11 cellular contexts compared by ENCODE assay signal in genomic region chr3:52248816-52249547, GRCh38. TPM values are rescaled to one million over a fixed set of nuclear protein-coding genes. Genes with fewer than 3 reads are reported as not detected.
DNase-seq lines count a peak whose midpoint lies in the region; ATAC-seq and TF ChIP-seq lines count a peak whose summit lies in the region.
"Had no signal": no experiment of that assay in that cellular context is flagged by ENCODE, and none has a peak within 500 bp of the region (broad histone marks: within the 10 kb centered on the region; RNA-seq: fewer than 3 reads in every experiment).

No MANE protein-coding gene starts in this region.

- intact Hi-C loops in posterior vena cava (cut with DNase I) = no loop called here

- no peak for ATAC-seq in GM21423 (IDR thresholded peaks at IDR 0.05; ENCODE audit: unreplicated experiment)
- ATAC-seq: esophagus mucosa, left lung had no signal

- H3K27ac ChIP-seq in coronary artery = no peak overlapping the region

- H3K4me3 ChIP-seq in coronary artery = no peak overlapping the region
- H3K4me3 ChIP-seq: left lung had no signal

- no peak for TF ChIP-seq CTCF in coronary artery (IDR thresholded peaks at IDR 0.05)

- DNase-seq in NCI-H2227 (lab: John Stamatoyannopoulos, UW; ENCODE audit: unreplicated experiment) = peak; percentile 37
- no peak for DNase-seq in NCI-H2227 treated with DMSO at 0.1 percent for 48 hours (lab: John Stamatoyannopoulos, UW)
- peak; percentile 4 for DNase-seq in NCI-H82 treated with DMSO at 0.1 percent for 48 hours (lab: John Stamatoyannopoulos, UW; ENCODE audit: unreplicated experiment)
- DNase-seq in coronary artery (ENCODE audit: low spot score) = peak; percentile 76
- DNase-seq in posterior vena cava (ENCODE audit: low spot score) = peak; percentile 83
- no peak for DNase-seq in epidermal melanocyte (ENCODE audit: insufficient read length, low spot score)
- no peak for DNase-seq in stimulated activated naive CD4-positive, alpha-beta T cell treated with Interleukin-2 at 50 U/mL for 16 hours (lab: John Stamatoyannopoulos, UW)
- DNase-seq: left lung, NCI-H1436 had no signal

RNA-seq across cellular contexts. Expression of gene PPM1M, which starts 3.4 kb away (rescaled TPM):
- 10 to 100 TPM; 21.1 to 28.8 TPM for total RNA-seq in posterior vena cava

RNA-seq across cellular contexts. Expression of gene TWF2, which starts 10.0 kb away (rescaled TPM):
- total RNA-seq in posterior vena cava = 10 to 100 TPM; 40.0 to 51.0 TPM

RNA-seq across cellular contexts. Expression of gene TLR9, which starts 23.5 kb away (rescaled TPM):
- total RNA-seq in posterior vena cava = under 1 TPM; 0.46 to 0.52 TPM

RNA-seq across cellular contexts. Expression of gene WDR82, which starts 29.5 kb away (rescaled TPM):
- total RNA-seq in posterior vena cava = 10 to 100 TPM; 58.4 to 72.6 TPM

RNA-seq across cellular contexts. Expression of gene GLYCTK, which starts 38.6 kb away (rescaled TPM):
- total RNA-seq in posterior vena cava = 1 to 10 TPM; 6.8 to 8.7 TPM

Comparison
In these comparisons a context has a peak if more than half of its experiments do, and no peak if none do; other contexts are left out.
1. DNase-seq: peak in NCI-H2227 (single experiment), NCI-H82 treated with DMSO at 0.1 percent for 48 hours (single experiment), coronary artery (single experiment) and posterior vena cava (single experiment); none in NCI-H2227 treated with DMSO at 0.1 percent for 48 hours (single experiment), epidermal melanocyte (single experiment) and stimulated activated naive CD4-positive, alpha-beta T cell treated with Interleukin-2 at 50 U/mL for 16 hours (single experiment).